8 cellular contexts compared by ENCODE assay signal in genomic region chr17:43878260-43879082, GRCh38. TPM values are rescaled to one million over a fixed set of nuclear protein-coding genes. Genes with fewer than 3 reads are reported as not detected.
DNase-seq lines count a peak whose midpoint lies in the region; ATAC-seq and TF ChIP-seq lines count a peak whose summit lies in the region.

No MANE protein-coding gene starts in this region.

- no peak overlapping the region for H4K5ac ChIP-seq in IMR-90 (ENCODE audit: low read depth, low read length)

- no TSS peak for BruUV-seq in IMR-90 (replicated peaks; lab: Mats Ljungman, UMichigan)

- H4K91ac ChIP-seq in IMR-90 (ENCODE audit: insufficient read depth, low read depth, low read length): no peak overlapping the region

- H3K36me3 Mint-ChIP-seq in osteocyte (ENCODE audit: unreplicated experiment): no peaks in the 10 kb centered on the region

- in situ Hi-C loops in IMR-90 (cut with MboI; ENCODE audit: low sequenced_read_pairs): no loop called here

- H3K36me3 ChIP-seq in IMR-90 (ENCODE audit: control insufficient read depth, insufficient read depth, low read length) (no peaks in the 10 kb centered on the region), SJSA1 (no peaks in the 10 kb centered on the region), tibial artery (peaks cover 9 to 42% (median 17%) of the 10 kb centered on the region in 3 donors)

- H2AFZ ChIP-seq in IMR-90 (replicated peaks; ENCODE audit: low read length, poor library complexity): peak overlapping the region; percentile 78

- H3K4me1 ChIP-seq in IMR-90 (ENCODE audit: control insufficient read depth, insufficient read depth, low read length) (peaks cover 2% of the 10 kb centered on the region; the same call in 1 of the 2 replicates), SJSA1 (replicated peaks) (0 out of 2 replicates have a peak, but pooled peaks cover 5% of the 10 kb centered on the region), tibial artery (peaks cover 0 to 8% (median 1%) of the 10 kb centered on the region in 4 donors)

- peak; percentile 87 for TF ChIP-seq RAD21 in IMR-90 (IDR thresholded peaks at IDR 0.05; ENCODE audit: low read length)

- TF ChIP-seq CTCF in IMR-90 (conservative IDR thresholded peaks at IDR 0.05; ENCODE audit: low read depth, low read length): peak; percentile 95
- peak; percentile 93 for TF ChIP-seq CTCF in osteocyte (IDR thresholded peaks at IDR 0.05)
- peak; percentile 89 to 98 for TF ChIP-seq CTCF in tibial artery (IDR thresholded peaks at IDR 0.05)

- H3K9ac ChIP-seq in IMR-90 (ENCODE audit: low read depth, low read length): no peak overlapping the region

- no peaks in the 10 kb centered on the region for H3K79me1 ChIP-seq in IMR-90 (ENCODE audit: low read depth in 1 of 2, low read length in 2 of 2)

- no peak overlapping the region for H4K8ac ChIP-seq in IMR-90 (ENCODE audit: low read depth in 2 of 2, low read length in 2 of 2)

- H3K27me3 ChIP-seq in IMR-90 (ENCODE audit: control insufficient read depth, insufficient read depth, low read length): peaks cover 10% of the 10 kb centered on the region
- H3K27me3 ChIP-seq in SJSA1 (replicated peaks): 0 out of 2 replicates have a peak, but pooled peaks cover under 1% of the 10 kb centered on the region
- no peaks in the 10 kb centered on the region for H3K27me3 ChIP-seq in tibial artery

- no peak overlapping the region for H3K4me2 ChIP-seq in IMR-90 (ENCODE audit: low read depth, low read length)

- intact Hi-C loops in IMR-90 (cut with micrococcal nuclease): loop anchor here (1.0 to 5.0 kb wide), 3 partner anchors 64 to 290 kb away; partner anchors contain the start of gene PPY
- intact Hi-C loops in tibial artery (cut with DNase I; ENCODE audit: low total_unique reads): loop anchor here (10.0 kb wide), 2 partner anchors 66 to 116 kb away; partner anchors contain the start of gene PPY

- dilution Hi-C loops in IMR-90 (cut with HindIII; ENCODE audit: low sequenced_read_pairs, unreplicated experiment): no loop called here

- H3K27ac ChIP-seq in IMR-90 (ENCODE audit: insufficient read depth, low read length) (no peak overlapping the region), SJSA1 (no peak overlapping the region), tibial artery (no peak overlapping the region)

- H4K20me1 ChIP-seq in IMR-90 (ENCODE audit: insufficient read depth, low read length): no peaks in the 10 kb centered on the region

- no peak overlapping the region for H2AK5ac ChIP-seq in IMR-90 (ENCODE audit: low read depth, low read length)

- no peak overlapping the region for H2BK20ac ChIP-seq in IMR-90 (ENCODE audit: low read depth, low read length)

- H3K9me3 ChIP-seq in IMR-90 (ENCODE audit: control insufficient read depth, insufficient read depth, low read length) (no peaks in the 10 kb centered on the region), SJSA1 (replicated peaks) (no peaks in the 10 kb centered on the region), tibial artery (no peaks in the 10 kb centered on the region)

- CTCF ChIA-PET in IMR-90 (lab: Yijun Ruan, JAX): interaction anchor here (0.9 to 2.1 kb wide), 5 partner anchors 11 to 28 kb away, joined by 3 to 8 read pairs (median 4); partner anchors contain the start of gene MPP2

- H3K4me3 ChIP-seq in IMR-90 (ENCODE audit: insufficient read depth, low read depth, low read length): no peak overlapping the region
- H3K4me3 ChIP-seq in SJSA1: no peak overlapping the region
- H3K4me3 ChIP-seq in tibial artery: no peak overlapping the region

- 20% methylated on average over 4 of the region's 12 CpGs; no CpG with 5 or more reads in 1 of the 2 experiments for WGBS in IMR-90 (ENCODE audit: extremely low coverage in 2 of 2, insufficient read length in 1 of 2), 2 experiments

- POLR2A ChIA-PET in IMR-90 (lab: Charles Lee; ENCODE audit: unreplicated experiment): no interaction called here

- no peak overlapping the region for H3K14ac ChIP-seq in IMR-90 (replicated peaks; ENCODE audit: low read depth, low read length)

- H3K27ac Mint-ChIP-seq in osteocyte (ENCODE audit: unreplicated experiment): no peak overlapping the region

- no peaks in the 10 kb centered on the region for H3K9me3 Mint-ChIP-seq in osteocyte (ENCODE audit: unreplicated experiment)

- peak overlapping the region; percentile 46 for H2AK9ac ChIP-seq in IMR-90 (replicated peaks; ENCODE audit: low read depth, low read length, poor library complexity)

- H3K4ac ChIP-seq in IMR-90 (ENCODE audit: low read depth, low read length): no peak overlapping the region

- H3K23ac ChIP-seq in IMR-90 (ENCODE audit: low read depth, low read length): no peak overlapping the region

- no peaks in the 10 kb centered on the region for H3K9me1 ChIP-seq in IMR-90 (ENCODE audit: insufficient read depth, low read length)

- no peak overlapping the region for H2BK5ac ChIP-seq in IMR-90 (ENCODE audit: low read depth, low read length, poor library complexity, severe bottlenecking)

- no peak overlapping the region for H3K56ac ChIP-seq in IMR-90 (ENCODE audit: extremely low read depth, insufficient read depth, low read length)

- ATAC-seq in IMR-90 (ENCODE audit: low read depth): peak; percentile 100

- DNase-seq in ELF-1 (ENCODE audit: low read depth, low spot score) (peak; percentile 95), IMR-90 (peak; percentile 89), SJSA1 (ENCODE audit: low read depth in 1 of 2, low spot score in 2 of 2) (peak; percentile 84 to 87), germinal center (ENCODE audit: low spot score) (peak; percentile 84), osteocyte (ENCODE audit: extremely low spot score, unreplicated experiment) (peak; percentile 93), tibial artery (peak; percentile 58 to 81), cortex of kidney (lab: John Stamatoyannopoulos, UW) (no peak)
- DNase-seq in activated naive CD4-positive, alpha-beta T cell treated with Interleukin-2 at 50 U/mL for 16 hours: peak; percentile 73

- no peak for TF ChIP-seq POLR2A in IMR-90 (IDR thresholded peaks at IDR 0.05; ENCODE audit: low read depth, low read length)

- no peak overlapping the region for H2BK120ac ChIP-seq in IMR-90 (ENCODE audit: low read depth, low read length)

- no peak overlapping the region for H3K18ac ChIP-seq in IMR-90 (ENCODE audit: low read depth, low read length)

- H3K4me1 Mint-ChIP-seq in osteocyte (ENCODE audit: unreplicated experiment): peaks cover 4% of the 10 kb centered on the region

- peaks cover 18% of the 10 kb centered on the region for H3K27me3 Mint-ChIP-seq in osteocyte (ENCODE audit: unreplicated experiment)

- H3K4me3 Mint-ChIP-seq in osteocyte (ENCODE audit: unreplicated experiment): no peak overlapping the region

- no peak overlapping the region for H2BK15ac ChIP-seq in IMR-90 (ENCODE audit: low read depth, low read length)

TF ChIP-seq in IMR-90, 13 proteins besides CTCF, POLR2A, EP300 and RAD21 (continues in another document):
- TF ChIP-seq RFX5 (IDR thresholded peaks at IDR 0.05; ENCODE audit: low read depth, low read length) (no peak), MAFK (IDR thresholded peaks at IDR 0.05; ENCODE audit: low read depth, low read length) (peak; percentile 76), SMC3 (IDR thresholded peaks at IDR 0.05; ENCODE audit: low read depth, low read length) (peak; percentile 78), CHD1 (IDR thresholded peaks at IDR 0.05; ENCODE audit: low read depth, low read length) (no peak), NFE2L2 (IDR thresholded peaks at IDR 0.05; ENCODE audit: low read depth, low read length) (no peak), MXI1 (IDR thresholded peaks at IDR 0.05; ENCODE audit: borderline replicate concordance, low read depth, low read length) (peak; percentile 34; the same call in 1 of the 2 replicates), CEBPB (IDR thresholded peaks at IDR 0.05; ENCODE audit: low read depth, low read length) (peak; percentile 64), FOS (IDR thresholded peaks at IDR 0.05; ENCODE audit: low read depth, low read length) (0 out of 2 replicates have a peak, but pooled peaks have one; percentile 16), MAZ (IDR thresholded peaks at IDR 0.05; ENCODE audit: borderline replicate concordance, low read depth, low read length) (peak; percentile 74; the same call in 1 of the 2 replicates), RCOR1 (IDR thresholded peaks at IDR 0.05; ENCODE audit: insufficient replicate concordance, low read length) (no peak)
- TF ChIP-seq, protein P1, sequence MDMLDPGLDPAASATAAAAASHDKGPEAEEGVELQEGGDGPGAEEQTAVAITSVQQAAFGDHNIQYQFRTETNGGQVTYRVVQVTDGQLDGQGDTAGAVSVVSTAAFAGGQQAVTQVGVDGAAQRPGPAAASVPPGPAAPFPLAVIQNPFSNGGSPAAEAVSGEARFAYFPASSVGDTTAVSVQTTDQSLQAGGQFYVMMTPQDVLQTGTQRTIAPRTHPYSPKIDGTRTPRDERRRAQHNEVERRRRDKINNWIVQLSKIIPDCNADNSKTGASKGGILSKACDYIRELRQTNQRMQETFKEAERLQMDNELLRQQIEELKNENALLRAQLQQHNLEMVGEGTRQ (IDR thresholded peaks at IDR 0.05; ENCODE audit: low read depth, low read length): no peak

RNA-seq across cellular contexts. Expression of gene MPP2, which starts 28.9 kb away (rescaled TPM):
- 1.9 and 3.2 TPM in 2 replicates for total RNA-seq in IMR-90 (2012; rRNA removed)
- 3.8 TPM in 2 replicates for polyA plus RNA-seq in IMR-90 (2012; rRNA removed)
- 2.2 and 3.5 TPM in 2 replicates for polyA plus RNA-seq in IMR-90 (2012; cell fraction: cytosol; rRNA removed)
- 4.6 and 7.8 TPM in 2 replicates for polyA plus RNA-seq in IMR-90 (2012; cell fraction: nucleus; rRNA removed; ENCODE audit: low replicate concordance)
- total RNA-seq in SJSA1 (2014; rRNA removed; shearing (Covaris generic)): 0.13 and 1.2 TPM in 2 replicates
- total RNA-seq in osteocyte: 3.5 and 4.4 TPM in 2 replicates

RNA-seq across cellular contexts. Expression of gene CD300LG, which starts 31.5 kb away (rescaled TPM):
- total RNA-seq in IMR-90 (2012; rRNA removed) (not detected in 2 replicates), osteocyte (not detected in 2 replicates)
- polyA plus RNA-seq in IMR-90 (2012; rRNA removed): not detected in 2 replicates
- polyA plus RNA-seq in IMR-90 (2012; cell fraction: cytosol; rRNA removed): not detected in 2 replicates
- not detected in 2 replicates for polyA plus RNA-seq in IMR-90 (2012; cell fraction: nucleus; rRNA removed; ENCODE audit: low replicate concordance)
- total RNA-seq in SJSA1 (2014; rRNA removed; shearing (Covaris generic)): not detected in 2 replicates

RNA-seq across cellular contexts. Expression of gene MPP3, which starts 45.5 kb away (rescaled TPM):
- total RNA-seq in IMR-90 (2012; rRNA removed): 5.0 and 5.7 TPM in 2 replicates
- polyA plus RNA-seq in IMR-90 (2012; rRNA removed): 10.7 and 11.9 TPM in 2 replicates
- 3.3 and 4.3 TPM in 2 replicates for polyA plus RNA-seq in IMR-90 (2012; cell fraction: cytosol; rRNA removed)
- 69.8 and 88.1 TPM in 2 replicates for polyA plus RNA-seq in IMR-90 (2012; cell fraction: nucleus; rRNA removed; ENCODE audit: low replicate concordance)
- total RNA-seq in SJSA1 (2014; rRNA removed; shearing (Covaris generic)): 2.4 and 6.4 TPM in 2 replicates
- total RNA-seq in osteocyte: 5.9 and 6.1 TPM in 2 replicates
